Comparison of ENCODE assay signal across 8 cellular contexts in genomic region chr17:21551081-21551881, GRCh38.
DNase-seq lines count a peak whose midpoint lies in the region; ATAC-seq, FAIRE-seq and TF ChIP-seq lines count a peak whose summit lies in the region.

No MANE protein-coding gene starts in this region.

- H3K9me3 Mint-ChIP-seq in stimulated activated naive CD8-positive, alpha-beta T cell treated with anti-CD3 and anti-CD28 coated beads, Interleukin-15, amount 100 ng/mL, for 72 hours: no peaks in the 10 kb centered on the region

- peaks cover 10% of the 10 kb centered on the region for H3K27me3 Mint-ChIP-seq in stimulated activated naive CD8-positive, alpha-beta T cell treated with anti-CD3 and anti-CD28 coated beads, Interleukin-15, amount 100 ng/mL, for 72 hours

- TF ChIP-seq CTCF in GM13977 (IDR thresholded peaks at IDR 0.05; ENCODE audit: extremely low read depth, insufficient read depth, missing control alignments) (no peak), foreskin fibroblast (IDR thresholded peaks at IDR 0.05; ENCODE audit: low read depth, low read length) (no peak)

- DNase-seq in GM13977 (ENCODE audit: low spot score) (peak; percentile 82), HTR-8/SVneo (ENCODE audit: insufficient read length, low spot score) (peak; percentile 92), activated gamma-delta T cell treated with Interleukin-2 at 50 U/mL for 16 hours (peak; percentile 76), foreskin fibroblast (peak; percentile 85 to 95), NCI-H128 (lab: John Stamatoyannopoulos, UW; ENCODE audit: unreplicated experiment) (no peak)
- DNase-seq in stimulated activated naive CD8-positive, alpha-beta T cell treated with anti-CD3 and anti-CD28 coated beads, Interleukin-15, amount 100 ng/mL, for 72 hours: peak; percentile 72 to 78

- no peaks in the 10 kb centered on the region for H3K36me3 ChIP-seq in neuron (ENCODE audit: insufficient read depth, low read length)

- no peaks in the 10 kb centered on the region for H3K27me3 ChIP-seq in neuron (ENCODE audit: insufficient read depth, low read length)

- H3K4me3 Mint-ChIP-seq in stimulated activated naive CD8-positive, alpha-beta T cell treated with anti-CD3 and anti-CD28 coated beads, Interleukin-15, amount 100 ng/mL, for 72 hours: peak overlapping the region; percentile 87 to 97

- no peaks in the 10 kb centered on the region for H3K9me3 ChIP-seq in neuron (ENCODE audit: low read length)

- peak; percentile 87 for ATAC-seq in stimulated activated naive CD8-positive, alpha-beta T cell treated with anti-CD3 and anti-CD28 coated beads, Interleukin-15, amount 100 ng/mL, for 72 hours

- peak overlapping the region; percentile 54 for H2AFZ ChIP-seq in neuron (ENCODE audit: low read depth, low read length)

- in situ Hi-C loops in GM13977 (cut with MboI; ENCODE audit: low pct_unique_long_range_greater_than_20kb, low sequenced_read_pairs, unreplicated experiment): no loop called here

- H3K4me1 Mint-ChIP-seq in stimulated activated naive CD8-positive, alpha-beta T cell treated with anti-CD3 and anti-CD28 coated beads, Interleukin-15, amount 100 ng/mL, for 72 hours: peaks cover 33% of the 10 kb centered on the region

- H3K4me1 ChIP-seq in neuron (ENCODE audit: insufficient read depth, low read length): peaks cover 10% of the 10 kb centered on the region

- H3K4me3 ChIP-seq in foreskin fibroblast (ENCODE audit: low read depth in 1 of 2, low read length in 2 of 2) (peak overlapping the region; percentile 64 to 88), neuron (ENCODE audit: low read length) (peak overlapping the region; percentile 53)

- peak; percentile 98 for FAIRE-seq in HTR-8/SVneo (lab: Jason Lieb, UNC)

- H3K27ac Mint-ChIP-seq in stimulated activated naive CD8-positive, alpha-beta T cell treated with anti-CD3 and anti-CD28 coated beads, Interleukin-15, amount 100 ng/mL, for 72 hours: peak overlapping the region; percentile 92 to 96

- TF ChIP-seq POLR2A in Raji (IDR thresholded peaks at IDR 0.05; ENCODE audit: insufficient read depth, low read depth, low read length): peak; percentile 65
